In genomic region chr12:131046813-131047788, GRCh38 we compare ENCODE assay signal across 1 cellular context.
TF ChIP-seq lines count a peak whose summit lies in the region.

No MANE protein-coding gene starts in this region.

TF ChIP-seq in HCT116, 20 proteins besides CTCF, POLR2A, EP300 and RAD21 (continued from another document):
- TF ChIP-seq SIN3A (IDR thresholded peaks at IDR 0.05; ENCODE audit: low read depth) (no peak), ZFX (IDR thresholded peaks at IDR 0.05) (no peak)
